In genomic region chr1:95095833-95096217, GRCh38 we compare ENCODE assay signal across 10 cellular contexts. TPM values are rescaled to one million over a fixed set of nuclear protein-coding genes. Genes with fewer than 3 reads are reported as not detected.
DNase-seq lines count a peak whose midpoint lies in the region; ATAC-seq and TF ChIP-seq lines count a peak whose summit lies in the region.
"Had no signal": no experiment of that assay in that cellular context is flagged by ENCODE, and none has a peak within 500 bp of the region (broad histone marks: within the 10 kb centered on the region; RNA-seq: fewer than 3 reads in every experiment).

No MANE protein-coding gene starts in this region.

- TF ChIP-seq CTCF in omental fat pad (IDR thresholded peaks at IDR 0.05), result no peak

- DNase-seq in fibroblast of gingiva (ENCODE audit: low read depth) (peak; percentile 47), omental fat pad (ENCODE audit: low spot score) (no peak), GOT3 (lab: John Stamatoyannopoulos, UW) (no peak), midbrain (lab: John Stamatoyannopoulos, UW) (no peak), hepatic stellate cell (ENCODE audit: low spot score) (no peak)
- DNase-seq: CD8-positive, alpha-beta T cell had no signal

- ATAC-seq in GM18498 (IDR thresholded peaks at IDR 0.05; ENCODE audit: unreplicated experiment), result peak; percentile 80
- peak; percentile 98 for ATAC-seq in GM21526 (IDR thresholded peaks at IDR 0.05; ENCODE audit: low FRiP score, unreplicated experiment)
- ATAC-seq in HG03378 (IDR thresholded peaks at IDR 0.05; ENCODE audit: unreplicated experiment), result peak; percentile 86
- ATAC-seq in omental fat pad (ENCODE audit: low FRiP score), result no peak
- ATAC-seq: CD8-positive, alpha-beta T cell; Right ventricle myocardium inferior had no signal

RNA-seq across cellular contexts. Expression of gene TLCD4, which starts 21.3 kb away (rescaled TPM):
- total RNA-seq in omental fat pad, result 10 to 100 TPM in 1 of 4 donors, 1 to 10 TPM in 3; 3.7 to 18.5 (median 6.1) TPM

RNA-seq across cellular contexts. Expression of gene ALG14, which starts 23.1 kb away (rescaled TPM):
- total RNA-seq in omental fat pad, result 1 to 10 TPM in 3 of 4 donors, under 1 TPM in 1; 0.79 to 2.8 (median 1.4) TPM
